In the genomic region with DNA sequence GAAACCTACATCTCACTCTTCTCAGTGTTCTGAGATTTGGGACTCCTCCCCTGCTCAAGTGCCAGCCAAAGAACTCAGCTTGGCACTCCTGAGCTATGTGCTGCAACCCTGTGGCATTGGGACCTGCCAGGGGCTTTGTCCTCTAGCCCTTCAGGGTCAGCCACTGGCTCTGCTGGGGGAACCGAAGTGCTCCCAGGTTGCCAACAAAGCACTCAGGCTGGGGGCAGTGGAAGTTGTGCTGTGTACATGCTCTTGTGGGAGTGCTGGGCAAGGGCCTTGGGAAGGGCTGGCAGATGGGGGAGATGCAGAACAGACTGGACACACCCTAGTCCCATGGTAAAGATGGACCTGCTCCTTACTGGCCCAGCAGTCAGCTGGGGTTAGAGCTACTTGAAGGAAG, we compare ENCODE assay signal across 25 cellular contexts.
DNase-seq lines count a peak whose midpoint lies in the region; ATAC-seq and TF ChIP-seq lines count a peak whose summit lies in the region.
"Had no signal": no experiment of that assay in that cellular context is flagged by ENCODE, and none has a peak within 500 bp of the region (broad histone marks: within the 10 kb centered on the region; RNA-seq: fewer than 3 reads in every experiment).

No MANE protein-coding gene starts in this region.

- no peak overlapping the region for H4K12ac ChIP-seq in trophoblast cell (ENCODE audit: low read depth, low read length)

- no peak overlapping the region for H2BK5ac ChIP-seq in trophoblast cell (ENCODE audit: low read depth, low read length, poor library complexity)

- ATAC-seq in upper lobe of right lung, result peak; percentile 20
- ATAC-seq: GM12878 had no signal

- H3K4me1 ChIP-seq in spleen (no peaks in the 10 kb centered on the region), upper lobe of right lung (no peaks in the 10 kb centered on the region), thyroid gland (no peaks in the 10 kb centered on the region), trophoblast cell (ENCODE audit: control insufficient read depth in 1 of 2, insufficient read depth in 2 of 2, low read length in 2 of 2) (no peaks in the 10 kb centered on the region)
- H3K4me1 ChIP-seq: BE2C had no signal

- no peak overlapping the region for H3K23ac ChIP-seq in trophoblast cell (ENCODE audit: low read length)

- H3K27ac ChIP-seq in spleen (no peak overlapping the region), upper lobe of right lung (no peak overlapping the region), thyroid gland (no peak overlapping the region), trophoblast cell (ENCODE audit: low read depth, low read length) (no peak overlapping the region)
- H3K27ac ChIP-seq: BLaER1 had no signal

- H3K4me1 Mint-ChIP-seq in chondrocyte (ENCODE audit: low read depth), result no peaks in the 10 kb centered on the region
- H3K4me1 Mint-ChIP-seq in activated naive CD8-positive, alpha-beta T cell treated with anti-CD3 and anti-CD28 coated beads for 36 hours, result no peaks in the 10 kb centered on the region
- H3K4me1 Mint-ChIP-seq: CD14-positive monocyte; CD4-positive, alpha-beta memory T cell; CD4-positive, CD25-positive, alpha-beta regulatory T cell; CD8-positive, alpha-beta memory T cell had no signal

- H2BK120ac ChIP-seq in trophoblast cell (ENCODE audit: insufficient read depth, low read length, poor library complexity), result no peak overlapping the region

- H3K14ac ChIP-seq in trophoblast cell (ENCODE audit: low read length), result no peak overlapping the region

- H3K27me3 Mint-ChIP-seq in chondrocyte (ENCODE audit: low read depth), result peaks cover 4% of the 10 kb centered on the region
- no peaks in the 10 kb centered on the region for H3K27me3 Mint-ChIP-seq in activated naive CD8-positive, alpha-beta T cell treated with anti-CD3 and anti-CD28 coated beads for 36 hours
- H3K27me3 Mint-ChIP-seq: CD4-positive, alpha-beta memory T cell; CD4-positive, CD25-positive, alpha-beta regulatory T cell had no signal

- H4K8ac ChIP-seq in trophoblast cell (ENCODE audit: low read depth, low read length), result no peak overlapping the region

- H3K36me3 ChIP-seq in spleen (no peaks in the 10 kb centered on the region), upper lobe of right lung (no peaks in the 10 kb centered on the region), thyroid gland (no peaks in the 10 kb centered on the region), trophoblast cell (ENCODE audit: control insufficient read depth in 1 of 2, insufficient read depth in 2 of 2, low read length in 2 of 2) (no peaks in the 10 kb centered on the region)
- H3K36me3 ChIP-seq: BE2C, BLaER1 had no signal

- no peak overlapping the region for H3K18ac ChIP-seq in trophoblast cell (ENCODE audit: low read length)

- H3K27me3 ChIP-seq in spleen (replicated peaks in 1 of 7), result no peaks in the 10 kb centered on the region
- no peaks in the 10 kb centered on the region for H3K27me3 ChIP-seq in upper lobe of right lung
- no peaks in the 10 kb centered on the region for H3K27me3 ChIP-seq in thyroid gland
- H3K27me3 ChIP-seq in trophoblast cell (ENCODE audit: insufficient read depth, low read length), result no peaks in the 10 kb centered on the region
- H3K27me3 ChIP-seq: BE2C, BLaER1 had no signal

- TF ChIP-seq CTCF in chondrocyte (IDR thresholded peaks at IDR 0.05), result no peak
- TF ChIP-seq CTCF in spleen (IDR thresholded peaks at IDR 0.05 in 8 of 11, conservative IDR thresholded peaks at IDR 0.05 in 3 of 11), result no peak
- TF ChIP-seq CTCF in upper lobe of right lung (IDR thresholded peaks at IDR 0.05), result no peak
- TF ChIP-seq CTCF in thyroid gland (IDR thresholded peaks at IDR 0.05), result no peak

- 84 to 100% (median 88%) methylated on average over 1 of the region's 1 CpG for WGBS in spleen, 5 donors
- 91 to 100% methylated on average over 1 of the region's 1 CpG for WGBS in thyroid gland, 2 donors
- no CpG with 5 or more reads among the region's 1 CpG for WGBS in trophoblast cell (ENCODE audit: extremely low coverage, insufficient coverage, insufficient read length)

- H3K9me3 ChIP-seq in spleen (peaks cover 0 to 36% (median 20%) of the 10 kb centered on the region in 8 donors), upper lobe of right lung (no peaks in the 10 kb centered on the region), thyroid gland (no peaks in the 10 kb centered on the region), trophoblast cell (ENCODE audit: insufficient read depth, low read depth, low read length) (peaks cover 8% of the 10 kb centered on the region)
- H3K9me3 ChIP-seq: BE2C had no signal

- no peak overlapping the region for H3K4me3 ChIP-seq in spleen
- no peak overlapping the region for H3K4me3 ChIP-seq in upper lobe of right lung
- no peak overlapping the region for H3K4me3 ChIP-seq in thyroid gland (replicated peaks in 1 of 3)
- H3K4me3 ChIP-seq in trophoblast cell (ENCODE audit: low read depth, low read length), result no peak overlapping the region
- H3K4me3 ChIP-seq: BLaER1, GM12878 had no signal

- no peak overlapping the region for H3K4me3 Mint-ChIP-seq in chondrocyte (ENCODE audit: unreplicated experiment)
- H3K4me3 Mint-ChIP-seq in activated naive CD8-positive, alpha-beta T cell treated with anti-CD3 and anti-CD28 coated beads for 36 hours, result no peak overlapping the region
- H3K4me3 Mint-ChIP-seq: CD14-positive monocyte; CD4-positive, alpha-beta memory T cell; CD4-positive, CD25-positive, alpha-beta regulatory T cell; CD8-positive, alpha-beta memory T cell had no signal

- H2AK5ac ChIP-seq in trophoblast cell (ENCODE audit: low read length), result no peak overlapping the region

- H2AFZ ChIP-seq in trophoblast cell (ENCODE audit: insufficient read depth, low read length, poor library complexity), result no peak overlapping the region

- intact Hi-C loops in spleen (cut with DNase I; ENCODE audit: low total_unique reads) (no loop called here), upper lobe of right lung (cut with DNase I) (no loop called here), thyroid gland (cut with DNase I) (no loop called here)

- peak; percentile 59 for DNase-seq in chondrocyte (ENCODE audit: low spot score)
- peak; percentile 67 for DNase-seq in spleen
- DNase-seq in upper lobe of right lung, result no peak
- no peak for DNase-seq in activated gamma-delta T cell treated with Interleukin-2 at 50 U/mL for 16 hours
- DNase-seq in thyroid gland, result no peak
- no peak for DNase-seq in activated naive CD8-positive, alpha-beta T cell treated with anti-CD3 and anti-CD28 coated beads for 36 hours
- no peak for DNase-seq in trophoblast cell
- DNase-seq: 8988T; ACHN; BE2C; C1 segment of cervical spinal cord; CD4-positive, alpha-beta memory T cell; CD4-positive, CD25-positive, alpha-beta regulatory T cell; CD8-positive, alpha-beta memory T cell; COR-L47; DMS 273 treated with DMSO at 0.1 percent for 48 hours; DMS153; DMS53; DMS79; DND-41; EL; GDM1 had no signal

- H3K36me3 Mint-ChIP-seq in chondrocyte (ENCODE audit: low read depth), result no peaks in the 10 kb centered on the region
- no peaks in the 10 kb centered on the region for H3K36me3 Mint-ChIP-seq in activated naive CD8-positive, alpha-beta T cell treated with anti-CD3 and anti-CD28 coated beads for 36 hours
- H3K36me3 Mint-ChIP-seq: CD14-positive monocyte; CD4-positive, alpha-beta memory T cell; CD4-positive, CD25-positive, alpha-beta regulatory T cell had no signal

- H3K4ac ChIP-seq in trophoblast cell (ENCODE audit: low read depth, low read length), result no peak overlapping the region

- H3K9me3 Mint-ChIP-seq in chondrocyte (ENCODE audit: low read depth), result peaks cover 12% of the 10 kb centered on the region
- H3K9me3 Mint-ChIP-seq in activated naive CD8-positive, alpha-beta T cell treated with anti-CD3 and anti-CD28 coated beads for 36 hours, result peaks cover 11% of the 10 kb centered on the region

- no peaks in the 10 kb centered on the region for H3K79me1 ChIP-seq in trophoblast cell (ENCODE audit: low read length)

- H3K27ac Mint-ChIP-seq in chondrocyte (ENCODE audit: unreplicated experiment), result no peak overlapping the region
- H3K27ac Mint-ChIP-seq in activated naive CD8-positive, alpha-beta T cell treated with anti-CD3 and anti-CD28 coated beads for 36 hours, result no peak overlapping the region
- H3K27ac Mint-ChIP-seq: CD14-positive monocyte; CD4-positive, alpha-beta memory T cell; CD8-positive, alpha-beta memory T cell had no signal

- TF ChIP-seq POLR2A in spleen (IDR thresholded peaks at IDR 0.05) (no peak), thyroid gland (IDR thresholded peaks at IDR 0.05) (no peak)

- H4K91ac ChIP-seq in trophoblast cell (ENCODE audit: low read depth, low read length), result no peak overlapping the region

- H3K79me2 ChIP-seq in trophoblast cell (ENCODE audit: control insufficient read depth, insufficient read depth, low read length, poor library complexity), result no peaks in the 10 kb centered on the region

- no peak overlapping the region for H3K4me2 ChIP-seq in trophoblast cell (ENCODE audit: low read length)
- H3K4me2 ChIP-seq: BLaER1 had no signal

- no peak overlapping the region for H3K9ac ChIP-seq in trophoblast cell (ENCODE audit: low read length)
- H3K9ac ChIP-seq: BLaER1 had no signal

- no peak overlapping the region for H2BK12ac ChIP-seq in trophoblast cell (ENCODE audit: low read length)

Comparison
In these comparisons a context has a peak if more than half of its experiments do, and no peak if none do; other contexts are left out.
1. DNase-seq: peak in chondrocyte (single experiment) and spleen (single experiment); none in upper lobe of right lung (single experiment), activated gamma-delta T cell treated with Interleukin-2 at 50 U/mL for 16 hours (single experiment), thyroid gland (0 of 2), activated naive CD8-positive, alpha-beta T cell treated with anti-CD3 and anti-CD28 coated beads for 36 hours (single experiment) and trophoblast cell (0 of 2).